ENCODE assay signal across 23 cellular contexts in genomic region chr6:149329529-149329928, GRCh38. TPM values are rescaled to one million over a fixed set of nuclear protein-coding genes. Genes with fewer than 3 reads are reported as not detected.
DNase-seq lines count a peak whose midpoint lies in the region; ATAC-seq and TF ChIP-seq lines count a peak whose summit lies in the region.
"Had no signal": no experiment of that assay in that cellular context is flagged by ENCODE, and none has a peak within 500 bp of the region (broad histone marks: within the 10 kb centered on the region; RNA-seq: fewer than 3 reads in every experiment).

No MANE protein-coding gene starts in this region.

- H3K36me3 Mint-ChIP-seq in activated T-cell treated with anti-CD3 and anti-CD28 coated beads, Interleukin-2, amount 50 U/mL, for 24 hours (ENCODE audit: low read depth), result peaks cover 46% of the 10 kb centered on the region
- H3K36me3 Mint-ChIP-seq in activated T-helper 1 cell treated with anti-CD3 and anti-CD28 coated beads, Interleukin-12 subunit alpha, Interleukin-12 subunit beta, Interleukin-2, Interleukin-4 antibody, amounts not matched to agents 30 ng/mL and 10 ng/mL and 1 ng/mL, durations not matched to agents 14 hours and 24 hours and 36 hours (ENCODE audit: low read depth), result peaks cover 24% of the 10 kb centered on the region
- H3K36me3 Mint-ChIP-seq: IgD-negative memory B cell had no signal

- H3K36me3 ChIP-seq in DND-41 (ENCODE audit: insufficient read depth, low read length), result no peaks in the 10 kb centered on the region; the same call in 1 of the 2 replicates
- no peaks in the 10 kb centered on the region for H3K36me3 ChIP-seq in neutrophil
- H3K36me3 ChIP-seq: cardiac muscle cell, MG63, upper lobe of left lung had no signal

- no peaks in the 10 kb centered on the region for H3K27me3 Mint-ChIP-seq in activated T-cell treated with anti-CD3 and anti-CD28 coated beads, Interleukin-2, amount 50 U/mL, for 24 hours
- H3K27me3 Mint-ChIP-seq in activated T-helper 1 cell treated with anti-CD3 and anti-CD28 coated beads, Interleukin-12 subunit alpha, Interleukin-12 subunit beta, Interleukin-2, Interleukin-4 antibody, amounts not matched to agents 30 ng/mL and 10 ng/mL and 1 ng/mL, durations not matched to agents 14 hours and 24 hours and 36 hours (ENCODE audit: insufficient read depth), result no peaks in the 10 kb centered on the region
- H3K27me3 Mint-ChIP-seq: IgD-negative memory B cell had no signal

- peaks cover 94% of the 10 kb centered on the region for H3K4me1 Mint-ChIP-seq in activated T-cell treated with anti-CD3 and anti-CD28 coated beads, Interleukin-2, amount 50 U/mL, for 24 hours (ENCODE audit: low read depth)
- peaks cover 94% of the 10 kb centered on the region for H3K4me1 Mint-ChIP-seq in activated T-helper 1 cell treated with anti-CD3 and anti-CD28 coated beads, Interleukin-12 subunit alpha, Interleukin-12 subunit beta, Interleukin-2, Interleukin-4 antibody, amounts not matched to agents 30 ng/mL and 10 ng/mL and 1 ng/mL, durations not matched to agents 14 hours and 24 hours and 36 hours (ENCODE audit: low read depth)

- H3K27ac ChIP-seq in DND-41 (ENCODE audit: low read length), result no peak overlapping the region
- H3K27ac ChIP-seq in neutrophil, result peak overlapping the region; percentile 57
- H3K27ac ChIP-seq: upper lobe of left lung had no signal

- peaks cover 100% of the 10 kb centered on the region for H3K79me2 ChIP-seq in DND-41 (ENCODE audit: insufficient read depth, low read length)

- TF ChIP-seq CTCF in DND-41 (IDR thresholded peaks at IDR 0.05; ENCODE audit: borderline replicate concordance, extremely low read depth, low read length, poor library complexity, severe bottlenecking), result no peak
- TF ChIP-seq CTCF in neutrophil (IDR thresholded peaks at IDR 0.05), result no peak

- H3K4me3 ChIP-seq in DND-41 (ENCODE audit: low read depth in 1 of 2, low read length in 2 of 2), result no peak overlapping the region
- no peak overlapping the region for H3K4me3 ChIP-seq in neutrophil (ENCODE audit: low read depth in 1 of 2, low read length in 1 of 2)
- H3K4me3 ChIP-seq: BLaER1 treated with 17β-estradiol and CSF1 and Interleukin-3, amounts not matched to agents 10 nM and 100 nM; cardiac muscle cell; MG63; upper lobe of left lung had no signal

- peak overlapping the region; percentile 55 for H3K27ac Mint-ChIP-seq in activated T-cell treated with anti-CD3 and anti-CD28 coated beads, Interleukin-2, amount 50 U/mL, for 24 hours
- peak overlapping the region; percentile 76 for H3K27ac Mint-ChIP-seq in activated T-helper 1 cell treated with anti-CD3 and anti-CD28 coated beads, Interleukin-12 subunit alpha, Interleukin-12 subunit beta, Interleukin-2, Interleukin-4 antibody, amounts not matched to agents 30 ng/mL and 10 ng/mL and 1 ng/mL, durations not matched to agents 14 hours and 24 hours and 36 hours
- H3K27ac Mint-ChIP-seq: IgD-negative memory B cell had no signal

- DNase-seq in activated T-cell treated with anti-CD3 and anti-CD28 coated beads, Interleukin-2, amount 50 U/mL, for 24 hours, result no peak
- no peak for DNase-seq in activated T-cell treated with anti-CD3 and anti-CD28 coated beads, Interleukin-2, amount 50 U/mL, for 48 hours
- DNase-seq in DND-41 (no peak), GM19240 (ENCODE audit: insufficient read length, low spot score) (no peak), NCI-H1436 (lab: John Stamatoyannopoulos, UW) (no peak)
- no peak for DNase-seq in activated T-helper 1 cell treated with anti-CD3 and anti-CD28 coated beads, Interleukin-12 subunit alpha, Interleukin-12 subunit beta, Interleukin-2, Interleukin-4 antibody, amounts not matched to agents 30 ng/mL and 10 ng/mL and 1 ng/mL, durations not matched to agents 14 hours and 24 hours and 36 hours (ENCODE audit: low spot score)
- no peak for DNase-seq in stimulated activated CD4-positive, alpha-beta T cell treated with anti-CD3 and anti-CD28 coated beads, Interleukin-12 subunit alpha, Interleukin-12 subunit beta, amount 100 ng/mL, for 4 hours
- DNase-seq: activated effector memory CD4-positive, alpha-beta T cell treated with Interleukin-2 at 50 U/mL for 16 hours; anterior cingulate cortex; dermis blood vessel endothelial cell; glutamatergic neuron; MG63; NCI-H1417 treated with DMSO at 0.1 percent for 48 hours; NCI-H524; NK-92 treated with Interleukin-12 subunit alpha and Interleukin-12 subunit beta, amount 100 ng/mL, for 24 hours; SIG-M5; stimulated activated CD4-positive, alpha-beta T cell treated with anti-CD3 and anti-CD28 coated beads, Interleukin-4, amount 100 ng/mL, for 1 hour; stimulated activated naive CD4-positive, alpha-beta T cell treated with Interleukin-2 at 50 U/mL for 16 hours; upper lobe of left lung had no signal

- peak overlapping the region; percentile 13; the same call in 1 of the 2 replicates for H3K4me2 ChIP-seq in DND-41 (ENCODE audit: insufficient read depth, low read length)

- peaks cover 88% of the 10 kb centered on the region for H4K20me1 ChIP-seq in DND-41 (ENCODE audit: insufficient read depth, low read length)

- H3K27me3 ChIP-seq in DND-41 (ENCODE audit: insufficient read depth, low read length, poor library complexity), result no peaks in the 10 kb centered on the region
- no peaks in the 10 kb centered on the region for H3K27me3 ChIP-seq in neutrophil
- H3K27me3 ChIP-seq: BLaER1 treated with 17β-estradiol and CSF1 and Interleukin-3, amounts not matched to agents 10 nM and 100 nM; cardiac muscle cell; MG63; upper lobe of left lung had no signal

- no peak overlapping the region for H3K9ac ChIP-seq in DND-41 (ENCODE audit: low read depth, low read length)

- no peaks in the 10 kb centered on the region for H3K9me3 ChIP-seq in DND-41 (ENCODE audit: insufficient read depth, low read length, severe bottlenecking)
- no peaks in the 10 kb centered on the region for H3K9me3 ChIP-seq in neutrophil
- H3K9me3 ChIP-seq: MG63, upper lobe of left lung had no signal

- H3K4me3 Mint-ChIP-seq in activated T-cell treated with anti-CD3 and anti-CD28 coated beads, Interleukin-2, amount 50 U/mL, for 24 hours, result peak overlapping the region; percentile 10
- H3K4me3 Mint-ChIP-seq in activated T-helper 1 cell treated with anti-CD3 and anti-CD28 coated beads, Interleukin-12 subunit alpha, Interleukin-12 subunit beta, Interleukin-2, Interleukin-4 antibody, amounts not matched to agents 30 ng/mL and 10 ng/mL and 1 ng/mL, durations not matched to agents 14 hours and 24 hours and 36 hours, result peak overlapping the region; percentile 53

- no peak overlapping the region for H2AFZ ChIP-seq in DND-41 (ENCODE audit: low read depth, low read length)

- peaks cover 41% of the 10 kb centered on the region for H3K4me1 ChIP-seq in DND-41 (ENCODE audit: insufficient read depth, low read length)
- peaks cover 29 to 61% of the 10 kb centered on the region in 2 experiments for H3K4me1 ChIP-seq in neutrophil (ENCODE audit: control insufficient read depth in 1 of 2, insufficient read depth in 1 of 2, low read depth in 1 of 2, low read length in 1 of 2)

- no peaks in the 10 kb centered on the region for H3K9me3 Mint-ChIP-seq in activated T-cell treated with anti-CD3 and anti-CD28 coated beads, Interleukin-2, amount 50 U/mL, for 24 hours
- no peaks in the 10 kb centered on the region for H3K9me3 Mint-ChIP-seq in activated T-helper 1 cell treated with anti-CD3 and anti-CD28 coated beads, Interleukin-12 subunit alpha, Interleukin-12 subunit beta, Interleukin-2, Interleukin-4 antibody, amounts not matched to agents 30 ng/mL and 10 ng/mL and 1 ng/mL, durations not matched to agents 14 hours and 24 hours and 36 hours
- H3K9me3 Mint-ChIP-seq: IgD-negative memory B cell had no signal

- intact Hi-C loops in activated T-helper 1 cell treated with anti-CD3 and anti-CD28 coated beads, Interleukin-12 subunit alpha, Interleukin-12 subunit beta, Interleukin-2, Interleukin-4 antibody, amounts not matched to agents 30 ng/mL and 10 ng/mL and 1 ng/mL, durations not matched to agents 14 hours and 24 hours and 36 hours (cut with micrococcal nuclease), result loop anchor here (1.0 to 2.0 kb wide), 2 partner anchors 10 to 39 kb away; no protein-coding TSS in a partner anchor

- ATAC-seq in DND-41 (ENCODE audit: insufficient read depth, low read depth), result no peak

RNA-seq across cellular contexts. Expression of gene TAB2, which starts 12.0 kb away (rescaled TPM):
- 154 and 157 TPM in 2 replicates for total RNA-seq in activated T-helper 1 cell treated with anti-CD3 and anti-CD28 coated beads, Interleukin-12 subunit alpha, Interleukin-12 subunit beta, Interleukin-2, Interleukin-4 antibody, amounts not matched to agents 30 ng/mL and 10 ng/mL and 1 ng/mL, durations not matched to agents 14 hours and 24 hours and 36 hours
